ENCODE assay signal across 8 cellular contexts in genomic region chr19:43765109-43765876, GRCh38. TPM values are rescaled to one million over a fixed set of nuclear protein-coding genes. Genes with fewer than 3 reads are reported as not detected.
DNase-seq lines count a peak whose midpoint lies in the region; ATAC-seq and TF ChIP-seq lines count a peak whose summit lies in the region.

No MANE protein-coding gene starts in this region.

- peak overlapping the region; percentile 33 to 53 for H3K4me3 Mint-ChIP-seq in stimulated activated naive B cell treated with anti-CD40 and anti-IgM and Interleukin-4, amounts not matched to agents 10 μg/mL and 1 μg/mL and 100 μg/mL, for 72 hours

- H4K8ac ChIP-seq in mesenchymal stem cell (ENCODE audit: low read length) = peak overlapping the region; percentile 83

- H3K27me3 ChIP-seq in mesenchymal stem cell (ENCODE audit: control insufficient read depth in 1 of 2, insufficient read depth in 1 of 2, low read length in 2 of 2) = no peaks in the 10 kb centered on the region

- peak overlapping the region; percentile 74 for H2BK5ac ChIP-seq in mesenchymal stem cell (ENCODE audit: low read depth, low read length, poor library complexity, severe bottlenecking)

- H3K9me3 Mint-ChIP-seq in stimulated activated naive B cell treated with anti-CD40 and anti-IgM and Interleukin-4, amounts not matched to agents 10 μg/mL and 1 μg/mL and 100 μg/mL, for 72 hours = peaks cover 0 to 4% of the 10 kb centered on the region in 2 donors

- no peak overlapping the region for H3K4me2 ChIP-seq in mesenchymal stem cell (ENCODE audit: low read length, poor library complexity, severe bottlenecking)

- peak overlapping the region; percentile 95 for H2BK15ac ChIP-seq in mesenchymal stem cell (ENCODE audit: low read depth, poor library complexity, severe bottlenecking)

- peak overlapping the region in 1 of 2 experiments; percentile 34 for H3K23ac ChIP-seq in mesenchymal stem cell (ENCODE audit: low read length in 2 of 2)

- DNase-seq in AG08396 (ENCODE audit: low spot score) (peak; percentile 88), T-helper 9 cell (peak; percentile 62), astrocyte of the spinal cord (ENCODE audit: low read depth, low spot score) (peak; percentile 97), mesenchymal stem cell (peak; percentile 98), DMS79 (lab: John Stamatoyannopoulos, UW) (no peak)
- peak; percentile 84 for DNase-seq in stimulated activated naive B cell treated with anti-CD40 and anti-IgM and Interleukin-4, amounts not matched to agents 10 μg/mL and 1 μg/mL and 100 μg/mL, for 72 hours

- H2BK12ac ChIP-seq in mesenchymal stem cell (ENCODE audit: low read length in 2 of 2) = peak overlapping the region; percentile 59 to 75

- peak overlapping the region; percentile 55 for H2BK120ac ChIP-seq in mesenchymal stem cell (ENCODE audit: low read depth, low read length)

- in situ Hi-C loops in astrocyte of the spinal cord (cut with HindIII; ENCODE audit: low sequenced_read_pairs) = no loop called here

- H4K91ac ChIP-seq in mesenchymal stem cell (ENCODE audit: low read length) = peak overlapping the region; percentile 71

- no peaks in the 10 kb centered on the region for H3K27me3 Mint-ChIP-seq in stimulated activated naive B cell treated with anti-CD40 and anti-IgM and Interleukin-4, amounts not matched to agents 10 μg/mL and 1 μg/mL and 100 μg/mL, for 72 hours

- H3K18ac ChIP-seq in mesenchymal stem cell (ENCODE audit: low read depth in 1 of 2, low read length in 2 of 2) = peak overlapping the region; percentile 78 to 87

- no peak for TF ChIP-seq CTCF in astrocyte of the spinal cord (IDR thresholded peaks at IDR 0.05; ENCODE audit: low read depth, low read length)

- peak overlapping the region; percentile 77 for H3K9ac ChIP-seq in mesenchymal stem cell (ENCODE audit: low read length)

- H3K4me3 ChIP-seq in astrocyte of the spinal cord (ENCODE audit: low read depth, low read length) (no peak overlapping the region), mesenchymal stem cell (ENCODE audit: insufficient read depth in 1 of 2, low read depth in 1 of 2, low read length in 2 of 2) (no peak overlapping the region)

- peak overlapping the region; percentile 92 for H3K27ac Mint-ChIP-seq in stimulated activated naive B cell treated with anti-CD40 and anti-IgM and Interleukin-4, amounts not matched to agents 10 μg/mL and 1 μg/mL and 100 μg/mL, for 72 hours

- H3K4ac ChIP-seq in mesenchymal stem cell (ENCODE audit: low read depth in 1 of 2, low read length in 2 of 2) = peak overlapping the region in 1 of 2 experiments; percentile 24

- peaks cover 75 to 84% of the 10 kb centered on the region in 2 donors for H3K4me1 Mint-ChIP-seq in stimulated activated naive B cell treated with anti-CD40 and anti-IgM and Interleukin-4, amounts not matched to agents 10 μg/mL and 1 μg/mL and 100 μg/mL, for 72 hours

- no peaks in the 10 kb centered on the region for H3K9me3 ChIP-seq in mesenchymal stem cell (ENCODE audit: control insufficient read depth, low read length)

- peak; percentile 65 for ATAC-seq in GM19372 (IDR thresholded peaks at IDR 0.05; ENCODE audit: low read depth, unreplicated experiment)
- peak; percentile 70 for ATAC-seq in HG03432 (IDR thresholded peaks at IDR 0.05; ENCODE audit: unreplicated experiment)
- peak; percentile 84 to 88 for ATAC-seq in stimulated activated naive B cell treated with anti-CD40 and anti-IgM and Interleukin-4, amounts not matched to agents 10 μg/mL and 1 μg/mL and 100 μg/mL, for 72 hours (replicated peaks)

- peaks cover 46 to 72% of the 10 kb centered on the region in 2 donors for H3K36me3 Mint-ChIP-seq in stimulated activated naive B cell treated with anti-CD40 and anti-IgM and Interleukin-4, amounts not matched to agents 10 μg/mL and 1 μg/mL and 100 μg/mL, for 72 hours

- H3K79me1 ChIP-seq in mesenchymal stem cell (replicated peaks; ENCODE audit: low read length, poor library complexity, severe bottlenecking) = no peaks in the 10 kb centered on the region

- peaks cover 4 to 42% of the 10 kb centered on the region in 2 experiments for H3K36me3 ChIP-seq in mesenchymal stem cell (ENCODE audit: control insufficient read depth in 1 of 2, insufficient read depth in 2 of 2, low read depth in 1 of 2, low read length in 2 of 2)

- peak overlapping the region; percentile 68 for H2AK5ac ChIP-seq in mesenchymal stem cell (ENCODE audit: low read length, severe bottlenecking)

- no peak overlapping the region for H3K14ac ChIP-seq in mesenchymal stem cell (ENCODE audit: low read length in 2 of 2)

- WGBS in mesenchymal stem cell = 6% methylated on average over 14 of the region's 16 CpGs

- no peak overlapping the region for H2AFZ ChIP-seq in mesenchymal stem cell (ENCODE audit: low read depth, low read length)

- H3K27ac ChIP-seq in mesenchymal stem cell (ENCODE audit: low read length, poor library complexity, severe bottlenecking) = peak overlapping the region; percentile 91

- H3K4me1 ChIP-seq in mesenchymal stem cell (ENCODE audit: control insufficient read depth, insufficient read depth, low read depth, low read length) = peaks cover 17% of the 10 kb centered on the region

RNA-seq across cellular contexts. Expression of gene SMG9, which starts 10.5 kb away (rescaled TPM):
- 20.5 TPM for polyA plus RNA-seq in mesenchymal stem cell (2013, experiment 1 of 2)
- 19.8 TPM for polyA plus RNA-seq in mesenchymal stem cell (2013, experiment 2 of 2)

RNA-seq across cellular contexts. Expression of gene KCNN4, which starts 15.5 kb away (rescaled TPM):
- polyA plus RNA-seq in mesenchymal stem cell (2013, experiment 1 of 2) = 0.04 TPM
- 0.08 TPM for polyA plus RNA-seq in mesenchymal stem cell (2013, experiment 2 of 2)

RNA-seq across cellular contexts. Expression of gene LYPD5, which starts 37.0 kb away (rescaled TPM):
- 0.12 TPM for polyA plus RNA-seq in mesenchymal stem cell (2013, experiment 1 of 2)
- 0.07 TPM for polyA plus RNA-seq in mesenchymal stem cell (2013, experiment 2 of 2)

RNA-seq across cellular contexts. Expression of gene IRGC, which starts 49.4 kb away (rescaled TPM):
- not detected for polyA plus RNA-seq in mesenchymal stem cell (2013, experiment 1 of 2)
- polyA plus RNA-seq in mesenchymal stem cell (2013, experiment 2 of 2) = not detected
